In the genomic region with DNA sequence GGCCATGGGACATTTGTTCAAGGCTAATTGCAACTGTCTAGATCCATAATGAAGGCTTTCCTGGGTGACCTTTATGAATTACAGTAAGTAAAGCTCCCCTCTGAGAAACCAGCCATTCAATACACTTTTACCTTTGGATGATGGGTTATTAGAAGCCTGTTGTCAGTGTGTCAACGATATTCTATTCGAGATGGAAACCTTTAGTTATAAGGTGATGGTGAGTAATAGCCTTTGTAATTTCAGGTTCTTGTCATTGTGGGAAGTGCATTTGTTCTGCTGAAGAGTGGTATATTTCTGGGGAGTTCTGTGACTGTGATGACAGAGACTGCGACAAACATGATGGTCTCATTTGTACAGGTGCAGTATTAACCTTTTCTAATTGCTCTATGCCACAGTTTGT, we compare ENCODE assay signal across 1 cellular context.
TF ChIP-seq lines count a peak whose summit lies in the region.

No MANE protein-coding gene starts in this region.

TF ChIP-seq in GM12878, 131 proteins besides CTCF, POLR2A, EP300 and RAD21 (continued from another document):
- TF ChIP-seq, protein P1, sequence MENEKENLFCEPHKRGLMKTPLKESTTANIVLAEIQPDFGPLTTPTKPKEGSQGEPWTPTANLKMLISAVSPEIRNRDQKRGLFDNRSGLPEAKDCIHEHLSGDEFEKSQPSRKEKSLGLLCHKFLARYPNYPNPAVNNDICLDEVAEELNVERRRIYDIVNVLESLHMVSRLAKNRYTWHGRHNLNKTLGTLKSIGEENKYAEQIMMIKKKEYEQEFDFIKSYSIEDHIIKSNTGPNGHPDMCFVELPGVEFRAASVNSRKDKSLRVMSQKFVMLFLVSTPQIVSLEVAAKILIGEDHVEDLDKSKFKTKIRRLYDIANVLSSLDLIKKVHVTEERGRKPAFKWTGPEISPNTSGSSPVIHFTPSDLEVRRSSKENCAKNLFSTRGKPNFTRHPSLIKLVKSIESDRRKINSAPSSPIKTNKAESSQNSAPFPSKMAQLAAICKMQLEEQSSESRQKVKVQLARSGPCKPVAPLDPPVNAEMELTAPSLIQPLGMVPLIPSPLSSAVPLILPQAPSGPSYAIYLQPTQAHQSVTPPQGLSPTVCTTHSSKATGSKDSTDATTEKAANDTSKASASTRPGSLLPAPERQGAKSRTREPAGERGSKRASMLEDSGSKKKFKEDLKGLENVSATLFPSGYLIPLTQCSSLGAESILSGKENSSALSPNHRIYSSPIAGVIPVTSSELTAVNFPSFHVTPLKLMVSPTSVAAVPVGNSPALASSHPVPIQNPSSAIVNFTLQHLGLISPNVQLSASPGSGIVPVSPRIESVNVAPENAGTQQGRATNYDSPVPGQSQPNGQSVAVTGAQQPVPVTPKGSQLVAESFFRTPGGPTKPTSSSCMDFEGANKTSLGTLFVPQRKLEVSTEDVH (IDR thresholded peaks at IDR 0.05; ENCODE audit: low read depth, partially characterized antibody) = no peak
- TF ChIP-seq, protein P2, sequence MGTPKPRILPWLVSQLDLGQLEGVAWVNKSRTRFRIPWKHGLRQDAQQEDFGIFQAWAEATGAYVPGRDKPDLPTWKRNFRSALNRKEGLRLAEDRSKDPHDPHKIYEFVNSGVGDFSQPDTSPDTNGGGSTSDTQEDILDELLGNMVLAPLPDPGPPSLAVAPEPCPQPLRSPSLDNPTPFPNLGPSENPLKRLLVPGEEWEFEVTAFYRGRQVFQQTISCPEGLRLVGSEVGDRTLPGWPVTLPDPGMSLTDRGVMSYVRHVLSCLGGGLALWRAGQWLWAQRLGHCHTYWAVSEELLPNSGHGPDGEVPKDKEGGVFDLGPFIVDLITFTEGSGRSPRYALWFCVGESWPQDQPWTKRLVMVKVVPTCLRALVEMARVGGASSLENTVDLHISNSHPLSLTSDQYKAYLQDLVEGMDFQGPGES (IDR thresholded peaks at IDR 0.05) = no peak
- TF ChIP-seq, protein P3, sequence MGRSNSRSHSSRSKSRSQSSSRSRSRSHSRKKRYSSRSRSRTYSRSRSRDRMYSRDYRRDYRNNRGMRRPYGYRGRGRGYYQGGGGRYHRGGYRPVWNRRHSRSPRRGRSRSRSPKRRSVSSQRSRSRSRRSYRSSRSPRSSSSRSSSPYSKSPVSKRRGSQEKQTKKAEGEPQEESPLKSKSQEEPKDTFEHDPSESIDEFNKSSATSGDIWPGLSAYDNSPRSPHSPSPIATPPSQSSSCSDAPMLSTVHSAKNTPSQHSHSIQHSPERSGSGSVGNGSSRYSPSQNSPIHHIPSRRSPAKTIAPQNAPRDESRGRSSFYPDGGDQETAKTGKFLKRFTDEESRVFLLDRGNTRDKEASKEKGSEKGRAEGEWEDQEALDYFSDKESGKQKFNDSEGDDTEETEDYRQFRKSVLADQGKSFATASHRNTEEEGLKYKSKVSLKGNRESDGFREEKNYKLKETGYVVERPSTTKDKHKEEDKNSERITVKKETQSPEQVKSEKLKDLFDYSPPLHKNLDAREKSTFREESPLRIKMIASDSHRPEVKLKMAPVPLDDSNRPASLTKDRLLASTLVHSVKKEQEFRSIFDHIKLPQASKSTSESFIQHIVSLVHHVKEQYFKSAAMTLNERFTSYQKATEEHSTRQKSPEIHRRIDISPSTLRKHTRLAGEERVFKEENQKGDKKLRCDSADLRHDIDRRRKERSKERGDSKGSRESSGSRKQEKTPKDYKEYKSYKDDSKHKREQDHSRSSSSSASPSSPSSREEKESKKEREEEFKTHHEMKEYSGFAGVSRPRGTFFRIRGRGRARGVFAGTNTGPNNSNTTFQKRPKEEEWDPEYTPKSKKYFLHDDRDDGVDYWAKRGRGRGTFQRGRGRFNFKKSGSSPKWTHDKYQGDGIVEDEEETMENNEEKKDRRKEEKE (IDR thresholded peaks at IDR 0.05) = no peak
- TF ChIP-seq FOS (IDR thresholded peaks at IDR 0.05; ENCODE audit: borderline replicate concordance, extremely low read depth, insufficient read length) (no peak), IKZF2 (IDR thresholded peaks at IDR 0.05) (no peak), TARDBP (IDR thresholded peaks at IDR 0.05; ENCODE audit: borderline replicate concordance) (no peak), PAX5 (IDR thresholded peaks at IDR 0.05; ENCODE audit: borderline replicate concordance, low read depth, low read length) (no peak), YBX1 (IDR thresholded peaks at IDR 0.05) (no peak), RFX5 (IDR thresholded peaks at IDR 0.05; ENCODE audit: low read depth, low read length) (no peak), MYC (IDR thresholded peaks at IDR 0.05; ENCODE audit: insufficient read depth, insufficient read length, insufficient replicate concordance, low read length, severe bottlenecking) (no peak), RB1 (IDR thresholded peaks at IDR 0.05; ENCODE audit: borderline replicate concordance) (no peak)
